ENCODE assay signal across 9 cellular contexts in genomic region chr2:45823723-45824206, GRCh38.
DNase-seq lines count a peak whose midpoint lies in the region; ATAC-seq and TF ChIP-seq lines count a peak whose summit lies in the region.
"Had no signal": no experiment of that assay in that cellular context is flagged by ENCODE, and none has a peak within 500 bp of the region (broad histone marks: within the 10 kb centered on the region; RNA-seq: fewer than 3 reads in every experiment).

No MANE protein-coding gene starts in this region.

- intact Hi-C loops in ascending aorta (cut with DNase I): loop anchor here (1.0 to 2.0 kb wide), 2 partner anchors 113 to 173 kb away; partner anchors contain the start of gene PRKCE

- TF ChIP-seq CTCF in ascending aorta (IDR thresholded peaks at IDR 0.05) (no peak), thoracic aorta (IDR thresholded peaks at IDR 0.05) (peak; percentile 10)

- H3K4me1 ChIP-seq in ascending aorta: peaks cover 22 to 43% of the 10 kb centered on the region in 2 donors
- peaks cover 23 to 45% of the 10 kb centered on the region in 2 donors for H3K4me1 ChIP-seq in thoracic aorta (ENCODE audit: control insufficient read depth in 1 of 2, low read depth in 2 of 2)

- H3K27me3 ChIP-seq in ascending aorta (no peaks in the 10 kb centered on the region), thoracic aorta (replicated peaks; ENCODE audit: insufficient read depth) (no peaks in the 10 kb centered on the region)

- H3K36me3 ChIP-seq in ascending aorta (no peaks in the 10 kb centered on the region), thoracic aorta (no peaks in the 10 kb centered on the region)

- H3K4me3 ChIP-seq in ascending aorta (no peak overlapping the region), thoracic aorta (no peak overlapping the region)

- H3K9me3 ChIP-seq in ascending aorta: no peaks in the 10 kb centered on the region
- H3K9me3 ChIP-seq in thoracic aorta: no peaks in the 10 kb centered on the region

- DNase-seq in NCI-H1417 (lab: John Stamatoyannopoulos, UW) (peak in 2 of 3 experiments; percentile 85 to 94), NCI-H1417 treated with DMSO at 0.1 percent for 48 hours (lab: John Stamatoyannopoulos, UW) (no peak), ascending aorta (ENCODE audit: low spot score in 2 of 2) (peak; percentile 78 to 91), hippocampal formation (lab: John Stamatoyannopoulos, UW) (peak; percentile 50 to 62), thoracic aorta (ENCODE audit: low spot score) (peak; percentile 52), T-helper 9 cell (no peak), T1000 (lab: John Stamatoyannopoulos, UW) (no peak)
- DNase-seq: activated T-cell treated with anti-CD3 and anti-CD28 coated beads, Interleukin-2, amount 50 U/mL, for 1 hour had no signal

- H3K27ac ChIP-seq in ascending aorta: peak overlapping the region; percentile 79 to 83
- peak overlapping the region; percentile 32 to 50 for H3K27ac ChIP-seq in thoracic aorta

- ATAC-seq in thoracic aorta (ENCODE audit: insufficient number of reproducible peaks, low FRiP score, low read depth): peak; percentile 72
- ATAC-seq in GM18519 (IDR thresholded peaks at IDR 0.05; ENCODE audit: low FRiP score, unreplicated experiment): no peak

Comparison
In these comparisons a context has a peak if more than half of its experiments do, and no peak if none do; other contexts are left out.
1. DNase-seq: peak in NCI-H1417 (2 of 3), ascending aorta (2 of 2), hippocampal formation (2 of 2) and thoracic aorta (single experiment); none in NCI-H1417 treated with DMSO at 0.1 percent for 48 hours (single experiment), T-helper 9 cell (single experiment) and T1000 (single experiment).